ENCODE assay signal across 14 cellular contexts in genomic region chr20:59014680-59015389, GRCh38. TPM values are rescaled to one million over a fixed set of nuclear protein-coding genes. Genes with fewer than 3 reads are reported as not detected.
DNase-seq lines count a peak whose midpoint lies in the region; ATAC-seq and TF ChIP-seq lines count a peak whose summit lies in the region.
"Had no signal": no experiment of that assay in that cellular context is flagged by ENCODE, and none has a peak within 500 bp of the region (broad histone marks: within the 10 kb centered on the region; RNA-seq: fewer than 3 reads in every experiment).

No MANE protein-coding gene starts in this region.

- H3K27ac Mint-ChIP-seq in natural killer cell = peak overlapping the region; percentile 34 to 57
- no peak overlapping the region for H3K27ac Mint-ChIP-seq in natural killer cell treated with Interleukin-12 subunit alpha and Interleukin-12 subunit beta and Interleukin-15 and Interleukin-18, amount 100 ng/mL, for 72 hours
- no peak overlapping the region for H3K27ac Mint-ChIP-seq in CD14-positive monocyte

- H3K4me3 Mint-ChIP-seq in natural killer cell = no peak overlapping the region
- no peak overlapping the region for H3K4me3 Mint-ChIP-seq in natural killer cell treated with Interleukin-12 subunit alpha and Interleukin-12 subunit beta and Interleukin-15 and Interleukin-18, amount 100 ng/mL, for 72 hours
- H3K4me3 Mint-ChIP-seq in CD14-positive monocyte = peak overlapping the region in 1 of 2 donors; percentile 23

- H3K9me3 Mint-ChIP-seq in natural killer cell (no peaks in the 10 kb centered on the region), CD14-positive monocyte (no peaks in the 10 kb centered on the region)
- H3K9me3 Mint-ChIP-seq in natural killer cell treated with Interleukin-12 subunit alpha and Interleukin-12 subunit beta and Interleukin-15 and Interleukin-18, amount 100 ng/mL, for 72 hours = no peaks in the 10 kb centered on the region

- TF ChIP-seq CTCF in natural killer cell (IDR thresholded peaks at IDR 0.05) (no peak), CD14-positive monocyte (IDR thresholded peaks at IDR 0.05) (no peak)

- intact Hi-C loops in natural killer cell (cut with micrococcal nuclease) = no loop called here
- intact Hi-C loops in CD14-positive monocyte (cut with micrococcal nuclease) = no loop called here

- no peak for ATAC-seq in natural killer cell
- ATAC-seq in natural killer cell treated with Interleukin-12 subunit alpha and Interleukin-12 subunit beta and Interleukin-15 and Interleukin-18, amount 100 ng/mL, for 72 hours = no peak

- DNase-seq in natural killer cell (peak; percentile 4), erythroblast (lab: John Stamatoyannopoulos, UW) (peak; percentile 47 to 61), ureter (ENCODE audit: low spot score) (peak; percentile 38), CD14-positive monocyte (ENCODE audit: low spot score) (no peak), SK-N-DZ (ENCODE audit: low spot score) (no peak)
- DNase-seq in natural killer cell treated with Interleukin-12 subunit alpha and Interleukin-12 subunit beta and Interleukin-15 and Interleukin-18, amount 100 ng/mL, for 72 hours (ENCODE audit: low spot score) = no peak
- DNase-seq: AML-193; NCI-H1048; NCI-H2171; NK-92 treated with Interleukin-12 subunit alpha and Interleukin-12 subunit beta, amount 100 ng/mL, for 24 hours; stimulated activated CD4-positive, alpha-beta T cell treated with anti-CD3 and anti-CD28 coated beads, Interleukin-4, amount 100 ng/mL, for 24 hours; stomach had no signal

- H3K36me3 Mint-ChIP-seq in natural killer cell (no peaks in the 10 kb centered on the region), CD14-positive monocyte (peaks cover 27 to 39% of the 10 kb centered on the region in 2 donors)
- H3K36me3 Mint-ChIP-seq in natural killer cell treated with Interleukin-12 subunit alpha and Interleukin-12 subunit beta and Interleukin-15 and Interleukin-18, amount 100 ng/mL, for 72 hours = no peaks in the 10 kb centered on the region

- no peak for TF ChIP-seq POLR2A in erythroblast (IDR thresholded peaks at IDR 0.05; ENCODE audit: low read length)

- H3K27me3 Mint-ChIP-seq in natural killer cell (ENCODE audit: low read depth in 2 of 2) (no peaks in the 10 kb centered on the region), CD14-positive monocyte (ENCODE audit: low read depth in 3 of 3) (peaks cover 8 to 21% (median 11%) of the 10 kb centered on the region in 3 donors)
- no peaks in the 10 kb centered on the region for H3K27me3 Mint-ChIP-seq in natural killer cell treated with Interleukin-12 subunit alpha and Interleukin-12 subunit beta and Interleukin-15 and Interleukin-18, amount 100 ng/mL, for 72 hours

- H3K4me1 Mint-ChIP-seq in natural killer cell = peaks cover 35 to 46% of the 10 kb centered on the region in 2 donors
- peaks cover 33 to 43% of the 10 kb centered on the region in 2 donors for H3K4me1 Mint-ChIP-seq in natural killer cell treated with Interleukin-12 subunit alpha and Interleukin-12 subunit beta and Interleukin-15 and Interleukin-18, amount 100 ng/mL, for 72 hours (ENCODE audit: low read depth in 2 of 2)
- peaks cover 37% of the 10 kb centered on the region for H3K4me1 Mint-ChIP-seq in CD14-positive monocyte

RNA-seq across cellular contexts. Expression of gene TUBB1, which starts 4.4 kb away (rescaled TPM):
- total RNA-seq in natural killer cell (10 to 100 TPM in 2 of 3 donors, 1 to 10 TPM in 1; 4.3 to 46.9 (median 18.8) TPM), ureter (not detected)
- not detected for total RNA-seq in natural killer cell treated with Interleukin-12 subunit alpha and Interleukin-12 subunit beta and Interleukin-15 and Interleukin-18, amount 100 ng/mL, for 72 hours
- polyA plus RNA-seq in CD14-positive monocyte = 1 to 10 TPM; 2.4 to 3.1 TPM
- polyA plus RNA-seq in SK-N-DZ (2014; cell fraction: cytosol; rRNA removed) = not detected in 2 replicates
- polyA plus RNA-seq in SK-N-DZ (2014; cell fraction: nucleus; rRNA removed) = not detected in 2 replicates
- total RNA-seq: kidney epithelial cell, SK-MEL-5 had no signal

RNA-seq across cellular contexts. Expression of gene CTSZ, which starts 7.8 kb away (rescaled TPM):
- total RNA-seq in natural killer cell (10 to 100 TPM; 30.5 to 52.5 (median 42.3) TPM), ureter (116 TPM)
- total RNA-seq in natural killer cell treated with Interleukin-12 subunit alpha and Interleukin-12 subunit beta and Interleukin-15 and Interleukin-18, amount 100 ng/mL, for 72 hours = 10 to 100 TPM; 19.2 to 32.8 TPM
- 10 to 100 TPM; 62.6 to 86.4 TPM for polyA plus RNA-seq in CD14-positive monocyte
- polyA plus RNA-seq in SK-N-DZ (2014; cell fraction: cytosol; rRNA removed) = not detected in 2 replicates
- polyA plus RNA-seq in SK-N-DZ (2014; cell fraction: nucleus; rRNA removed) = not detected in 2 replicates

RNA-seq across cellular contexts. Expression of gene ATP5F1E, which starts 17.3 kb away (rescaled TPM):
- total RNA-seq in natural killer cell (10 to 100 TPM; 45.9 to 58.0 (median 50.8) TPM), ureter (77.7 TPM)
- 10 to 100 TPM; 62.2 to 72.3 TPM for total RNA-seq in natural killer cell treated with Interleukin-12 subunit alpha and Interleukin-12 subunit beta and Interleukin-15 and Interleukin-18, amount 100 ng/mL, for 72 hours
- polyA plus RNA-seq in CD14-positive monocyte = 100 to 1,000 TPM; 102 to 105 TPM
- 48.0 and 60.9 TPM in 2 replicates for polyA plus RNA-seq in SK-N-DZ (2014; cell fraction: cytosol; rRNA removed)
- 50.1 and 67.2 TPM in 2 replicates for polyA plus RNA-seq in SK-N-DZ (2014; cell fraction: nucleus; rRNA removed)

RNA-seq across cellular contexts. Expression of gene PRELID3B, which starts 27.8 kb away (rescaled TPM):
- total RNA-seq in natural killer cell = 10 to 100 TPM; 49.3 to 51.6 (median 51.4) TPM
- total RNA-seq in natural killer cell treated with Interleukin-12 subunit alpha and Interleukin-12 subunit beta and Interleukin-15 and Interleukin-18, amount 100 ng/mL, for 72 hours = 10 to 100 TPM; 82.8 to 89.0 TPM
- 62.1 TPM for total RNA-seq in ureter
- polyA plus RNA-seq in CD14-positive monocyte = 10 to 100 TPM; 16.9 to 21.0 TPM
- 154 and 172 TPM in 2 replicates for polyA plus RNA-seq in SK-N-DZ (2014; cell fraction: cytosol; rRNA removed)
- polyA plus RNA-seq in SK-N-DZ (2014; cell fraction: nucleus; rRNA removed) = 91.9 and 101 TPM in 2 replicates

RNA-seq across cellular contexts. Expression of gene NELFCD, which starts 33.8 kb away (rescaled TPM):
- total RNA-seq in natural killer cell (100 to 1,000 TPM in 1 of 3 donors, 10 to 100 TPM in 2; 75.7 to 105 (median 92.6) TPM), ureter (70.6 TPM)
- total RNA-seq in natural killer cell treated with Interleukin-12 subunit alpha and Interleukin-12 subunit beta and Interleukin-15 and Interleukin-18, amount 100 ng/mL, for 72 hours = 100 to 1,000 TPM in 1 of 2 donors, 10 to 100 TPM in 1; 89.1 to 106 TPM
- 10 to 100 TPM; 49.0 to 50.1 TPM for polyA plus RNA-seq in CD14-positive monocyte
- polyA plus RNA-seq in SK-N-DZ (2014; cell fraction: cytosol; rRNA removed) = 88.1 and 93.3 TPM in 2 replicates
- polyA plus RNA-seq in SK-N-DZ (2014; cell fraction: nucleus; rRNA removed) = 237 and 372 TPM in 2 replicates

Comparison
In these comparisons a context has a peak if more than half of its experiments do, and no peak if none do; other contexts are left out.
1. DNase-seq: peak in natural killer cell (single experiment), erythroblast (2 of 2) and ureter (single experiment); none in natural killer cell treated with Interleukin-12 subunit alpha and Interleukin-12 subunit beta and Interleukin-15 and Interleukin-18, amount 100 ng/mL, for 72 hours (single experiment), CD14-positive monocyte (single experiment) and SK-N-DZ (single experiment).
2. H3K27ac Mint-ChIP-seq: peak in natural killer cell (2 of 2); none in natural killer cell treated with Interleukin-12 subunit alpha and Interleukin-12 subunit beta and Interleukin-15 and Interleukin-18, amount 100 ng/mL, for 72 hours (0 of 2) and CD14-positive monocyte (0 of 7).